Comparison of ENCODE assay signal across 17 cellular contexts in genomic region chr5:26761040-26761439, GRCh38.
DNase-seq lines count a peak whose midpoint lies in the region; ATAC-seq and TF ChIP-seq lines count a peak whose summit lies in the region.
"Had no signal": no experiment of that assay in that cellular context is flagged by ENCODE, and none has a peak within 500 bp of the region (broad histone marks: within the 10 kb centered on the region; RNA-seq: fewer than 3 reads in every experiment).

No MANE protein-coding gene starts in this region.

- no peak for ATAC-seq in HG03520 (IDR thresholded peaks at IDR 0.05; ENCODE audit: unreplicated experiment)
- no peak for ATAC-seq in activated T-cell treated with anti-CD3 and anti-CD28 coated beads, Interleukin-2, amount 50 U/mL, for 72 hours (replicated peaks in 1 of 2)

- no peak for TF ChIP-seq CTCF in WERI-Rb-1 (IDR thresholded peaks at IDR 0.05; ENCODE audit: low read depth, low read length)

- peak overlapping the region; percentile 21; the same call in 1 of the 2 replicates for H3K27ac ChIP-seq in WERI-Rb-1
- H3K27ac ChIP-seq: brain microvascular endothelial cell, parathyroid adenoma, Peyer's patch had no signal

- DNase-seq in DMS153 (lab: John Stamatoyannopoulos, UW) = peak; percentile 99
- DNase-seq in NCI-H1436 treated with DMSO at 0.1 percent for 48 hours (lab: John Stamatoyannopoulos, UW) = peak; percentile 95
- DNase-seq in NCI-H446 treated with DMSO at 0.1 percent for 48 hours (lab: John Stamatoyannopoulos, UW) = peak; percentile 46
- DNase-seq in WERI-Rb-1 = peak; percentile 70
- DNase-seq in activated naive CD4-positive, alpha-beta T cell treated with Interleukin-2 at 50 U/mL for 16 hours = no peak
- no peak for DNase-seq in activated gamma-delta T cell (lab: John Stamatoyannopoulos, UW)
- no peak for DNase-seq in activated T-cell treated with anti-CD3 and anti-CD28 coated beads, Interleukin-2, amount 50 U/mL, for 72 hours
- DNase-seq: activated CD4-positive, alpha-beta T cell treated with anti-CD3 and anti-CD28 coated beads, Interleukin-2, amount 50 U/mL, for 4 hours; activated naive CD8-positive, alpha-beta T cell treated with anti-CD3 and anti-CD28 coated beads for 36 hours; activated T-cell treated with anti-CD3 and anti-CD28 coated beads, Interleukin-2, amount 50 U/mL, for 1 hour; brain microvascular endothelial cell; CD4-positive, alpha-beta memory T cell; H9; Peyer's patch; stimulated activated CD4-positive, alpha-beta T cell treated with anti-CD3 and anti-CD28 coated beads, Interleukin-4, amount 100 ng/mL, for 1 hour had no signal

- no peaks in the 10 kb centered on the region for H3K4me1 Mint-ChIP-seq in activated T-cell treated with anti-CD3 and anti-CD28 coated beads, Interleukin-2, amount 50 U/mL, for 72 hours (ENCODE audit: low read depth)
- H3K4me1 Mint-ChIP-seq: activated naive CD8-positive, alpha-beta T cell treated with anti-CD3 and anti-CD28 coated beads for 36 hours; CD4-positive, alpha-beta memory T cell; H9 had no signal

- H3K27ac Mint-ChIP-seq in activated T-cell treated with anti-CD3 and anti-CD28 coated beads, Interleukin-2, amount 50 U/mL, for 72 hours = no peak overlapping the region
- H3K27ac Mint-ChIP-seq: activated naive CD8-positive, alpha-beta T cell treated with anti-CD3 and anti-CD28 coated beads for 36 hours; CD4-positive, alpha-beta memory T cell; H9 had no signal

- H3K27me3 Mint-ChIP-seq in activated T-cell treated with anti-CD3 and anti-CD28 coated beads, Interleukin-2, amount 50 U/mL, for 72 hours (ENCODE audit: low read depth) = no peaks in the 10 kb centered on the region
- H3K27me3 Mint-ChIP-seq: activated naive CD8-positive, alpha-beta T cell treated with anti-CD3 and anti-CD28 coated beads for 36 hours; CD4-positive, alpha-beta memory T cell had no signal

- H3K9me3 Mint-ChIP-seq in activated T-cell treated with anti-CD3 and anti-CD28 coated beads, Interleukin-2, amount 50 U/mL, for 72 hours = peaks cover 6 to 10% of the 10 kb centered on the region in 2 donors
- H3K9me3 Mint-ChIP-seq: H9 had no signal

- H3K4me3 ChIP-seq in WERI-Rb-1 (ENCODE audit: low read depth, low read length) = peak overlapping the region; percentile 18; the same call in 1 of the 2 replicates
- H3K4me3 ChIP-seq: Peyer's patch had no signal

- no peak overlapping the region for H3K4me3 Mint-ChIP-seq in activated T-cell treated with anti-CD3 and anti-CD28 coated beads, Interleukin-2, amount 50 U/mL, for 72 hours
- H3K4me3 Mint-ChIP-seq: activated naive CD8-positive, alpha-beta T cell treated with anti-CD3 and anti-CD28 coated beads for 36 hours; CD4-positive, alpha-beta memory T cell; H9 had no signal

- no peaks in the 10 kb centered on the region for H3K27me3 ChIP-seq in WERI-Rb-1 (ENCODE audit: insufficient read depth, low read depth, severe bottlenecking)
- H3K27me3 ChIP-seq: brain microvascular endothelial cell, Peyer's patch had no signal

- no peaks in the 10 kb centered on the region for H3K9me3 ChIP-seq in WERI-Rb-1 (ENCODE audit: severe bottlenecking)
- H3K9me3 ChIP-seq: Peyer's patch had no signal

- H3K36me3 Mint-ChIP-seq in activated T-cell treated with anti-CD3 and anti-CD28 coated beads, Interleukin-2, amount 50 U/mL, for 72 hours (ENCODE audit: insufficient read depth in 2 of 2) = no peaks in the 10 kb centered on the region
- H3K36me3 Mint-ChIP-seq: activated naive CD8-positive, alpha-beta T cell treated with anti-CD3 and anti-CD28 coated beads for 36 hours; CD4-positive, alpha-beta memory T cell had no signal

- H3K36me3 ChIP-seq in WERI-Rb-1 = no peaks in the 10 kb centered on the region
- H3K36me3 ChIP-seq: brain microvascular endothelial cell, Peyer's patch had no signal

Comparison
In these comparisons a context has a peak if more than half of its experiments do, and no peak if none do; other contexts are left out.
1. DNase-seq: peak in DMS153 (single experiment), NCI-H1436 treated with DMSO at 0.1 percent for 48 hours (single experiment), NCI-H446 treated with DMSO at 0.1 percent for 48 hours (single experiment) and WERI-Rb-1 (single experiment); none in activated naive CD4-positive, alpha-beta T cell treated with Interleukin-2 at 50 U/mL for 16 hours (single experiment), activated gamma-delta T cell (single experiment) and activated T-cell treated with anti-CD3 and anti-CD28 coated beads, Interleukin-2, amount 50 U/mL, for 72 hours (0 of 2).